ENCODE assay signal across 21 cellular contexts in genomic region chr20:62906647-62907375, GRCh38. TPM values are rescaled to one million over a fixed set of nuclear protein-coding genes. Genes with fewer than 3 reads are reported as not detected.
DNase-seq lines count a peak whose midpoint lies in the region; ATAC-seq, FAIRE-seq and TF ChIP-seq lines count a peak whose summit lies in the region.
"Had no signal": no experiment of that assay in that cellular context is flagged by ENCODE, and none has a peak within 500 bp of the region (broad histone marks: within the 10 kb centered on the region; RNA-seq: fewer than 3 reads in every experiment).

No MANE protein-coding gene starts in this region.

- H3K23ac ChIP-seq in neuronal stem cell (ENCODE audit: low read depth, low read length, poor library complexity): no peak overlapping the region

- peaks cover 14% of the 10 kb centered on the region; the same call in 1 of the 2 replicates for H4K20me1 ChIP-seq in K562 (replicated peaks; ENCODE audit: control insufficient read depth, insufficient read depth, low read length)

- H3K9ac ChIP-seq in K562 (ENCODE audit: insufficient read depth in 1 of 2, low read depth in 2 of 2, low read length in 2 of 2): no peak overlapping the region
- no peak overlapping the region for H3K9ac ChIP-seq in neuronal stem cell (ENCODE audit: low read depth, low read length, poor library complexity)

- no peaks in the 10 kb centered on the region for H3K9me3 Mint-ChIP-seq in activated naive CD4-positive, alpha-beta T cell treated with anti-CD3 and anti-CD28 coated beads, Interleukin-2, amount 50 U/mL, for 24 hours
- no peaks in the 10 kb centered on the region for H3K9me3 Mint-ChIP-seq in glutamatergic neuron (ENCODE audit: unreplicated experiment)

- intact Hi-C loops in K562 (cut with micrococcal nuclease): no loop called here

- peak overlapping the region; percentile 11 for H2BK5ac ChIP-seq in neuronal stem cell (ENCODE audit: low read length)

- H2BK120ac ChIP-seq in neuronal stem cell (ENCODE audit: low read depth, low read length): no peak overlapping the region

- no peak for FAIRE-seq in K562 (lab: Jason Lieb, UNC)
- FAIRE-seq: GM12892, GM18507 had no signal

- no TSS peak for BruUV-seq in K562 (replicated peaks; lab: Mats Ljungman, UMichigan)

- no peak overlapping the region for H4K8ac ChIP-seq in neuronal stem cell (ENCODE audit: low read depth, low read length)

- no peak overlapping the region for H3K18ac ChIP-seq in neuronal stem cell (ENCODE audit: low read length)

- H3K27me3 ChIP-seq in RWPE2 (ENCODE audit: insufficient read depth, poor library complexity, severe bottlenecking) (no peaks in the 10 kb centered on the region), K562 (ENCODE audit: control insufficient read depth in 2 of 2, insufficient read depth in 2 of 2, low read length in 2 of 2) (no peaks in the 10 kb centered on the region), neuronal stem cell (ENCODE audit: control insufficient read depth in 3 of 3, insufficient read depth in 3 of 3, low read depth in 1 of 3, low read length in 3 of 3) (no peaks in the 10 kb centered on the region)

- no peaks in the 10 kb centered on the region for H3K9me3 ChIP-seq in RWPE2 (ENCODE audit: severe bottlenecking)
- H3K9me3 ChIP-seq in K562 (replicated peaks; ENCODE audit: control insufficient read depth, insufficient read depth, low read depth, low read length): no peaks in the 10 kb centered on the region
- H3K9me3 ChIP-seq in neuronal stem cell (replicated peaks in 1 of 2; ENCODE audit: control insufficient read depth in 2 of 2, insufficient read depth in 1 of 2, low read depth in 1 of 2, low read length in 2 of 2): no peaks in the 10 kb centered on the region

- peaks cover 21% of the 10 kb centered on the region for H3K4me1 Mint-ChIP-seq in activated naive CD4-positive, alpha-beta T cell treated with anti-CD3 and anti-CD28 coated beads, Interleukin-2, amount 50 U/mL, for 24 hours
- H3K4me1 Mint-ChIP-seq in glutamatergic neuron (ENCODE audit: low read depth, unreplicated experiment): peaks cover 26% of the 10 kb centered on the region

- TF ChIP-seq POLR2A in K562 (conservative IDR thresholded peaks at IDR 0.05): no peak

- TF ChIP-seq RAD21 in K562 (CRISPR knock-in tag; conservative IDR thresholded peaks at IDR 0.05 in 1 of 2, IDR thresholded peaks at IDR 0.05 in 1 of 2): no peak

- H3K27ac ChIP-seq in RWPE2 (ENCODE audit: poor library complexity, severe bottlenecking): no peak overlapping the region
- H3K27ac ChIP-seq in K562 (ENCODE audit: extremely low read depth, low read depth, low read length): no peak overlapping the region
- no peak overlapping the region for H3K27ac ChIP-seq in neuronal stem cell (replicated peaks; ENCODE audit: low read length)
- H3K27ac ChIP-seq: C4-2B, PC-9, RWPE1 had no signal

- H2AFZ ChIP-seq in K562 (ENCODE audit: low read depth, low read length): no peak overlapping the region
- no peak overlapping the region for H2AFZ ChIP-seq in neuronal stem cell (ENCODE audit: low read length)
- H2AFZ ChIP-seq: PC-9 had no signal

- peaks cover 7% of the 10 kb centered on the region for H3K79me1 ChIP-seq in neuronal stem cell (ENCODE audit: low read depth, low read length)

- H3K27ac Mint-ChIP-seq in activated naive CD4-positive, alpha-beta T cell treated with anti-CD3 and anti-CD28 coated beads, Interleukin-2, amount 50 U/mL, for 24 hours: peak overlapping the region; percentile 17
- no peak overlapping the region for H3K27ac Mint-ChIP-seq in glutamatergic neuron (ENCODE audit: unreplicated experiment)

- H3K4me3 ChIP-seq in RWPE2 (ENCODE audit: severe bottlenecking): no peak overlapping the region
- no peak overlapping the region for H3K4me3 ChIP-seq in K562
- no peak overlapping the region for H3K4me3 ChIP-seq in neuronal stem cell (ENCODE audit: low read length in 2 of 2)
- H3K4me3 ChIP-seq: PC-9 had no signal

- WGBS in K562 (ENCODE audit: insufficient coverage, low coverage, missing lambda C conversion rate): 91% methylated on average over 30 of the region's 31 CpGs
- no CpG with 5 or more reads among the region's 31 CpGs for WGBS in neuronal stem cell (ENCODE audit: extremely low coverage in 2 of 2, insufficient read length in 2 of 2, insufficient replicate concordance in 1 of 2), 2 donors

- CTCF ChIA-PET in K562 (lab: Yijun Ruan, JAX; ENCODE audit: low intra/inter-chr PET ratio): no interaction called here

- peaks cover 26% of the 10 kb centered on the region for H3K36me3 Mint-ChIP-seq in activated naive CD4-positive, alpha-beta T cell treated with anti-CD3 and anti-CD28 coated beads, Interleukin-2, amount 50 U/mL, for 24 hours
- H3K36me3 Mint-ChIP-seq in glutamatergic neuron (ENCODE audit: unreplicated experiment): peaks cover 8% of the 10 kb centered on the region

- no peak for TF ChIP-seq EP300 in K562 (IDR thresholded peaks at IDR 0.05; ENCODE audit: low read length)

- peaks cover 34% of the 10 kb centered on the region for H3K79me2 ChIP-seq in K562 (ENCODE audit: control insufficient read depth, insufficient read depth, low read length)

- in situ Hi-C loops in K562 (cut with MboI): no loop called here

- H3K9me1 ChIP-seq in K562 (ENCODE audit: control insufficient read depth, insufficient read depth, low read length): peaks cover 5% of the 10 kb centered on the region

- TF ChIP-seq CTCF in RWPE2 (IDR thresholded peaks at IDR 0.05; ENCODE audit: poor library complexity, severe bottlenecking) (no peak), K562 (IDR thresholded peaks at IDR 0.05 in 2 of 3, conservative IDR thresholded peaks at IDR 0.05 in 1 of 3; ENCODE audit: insufficient read depth in 2 of 3, low read depth in 1 of 3, low read length in 3 of 3) (no peak), glutamatergic neuron (IDR thresholded peaks at IDR 0.05; ENCODE audit: partially characterized antibody, unreplicated experiment) (no peak)

- H2AK5ac ChIP-seq in neuronal stem cell (ENCODE audit: low read depth, low read length): no peak overlapping the region

- no peak overlapping the region for H3K4ac ChIP-seq in neuronal stem cell (ENCODE audit: low read length)

- H2BK15ac ChIP-seq in neuronal stem cell (ENCODE audit: low read length): no peak overlapping the region

- no peak overlapping the region for H2BK12ac ChIP-seq in neuronal stem cell (ENCODE audit: low read length)

- no peak for ATAC-seq in RWPE2 (ENCODE audit: low read depth)
- ATAC-seq in K562: no peak

- peaks cover 100% of the 10 kb centered on the region for H3K36me3 ChIP-seq in RWPE2 (ENCODE audit: low read depth)
- H3K36me3 ChIP-seq in K562 (ENCODE audit: control insufficient read depth, insufficient read depth, low read length): peaks cover 99% of the 10 kb centered on the region
- peaks cover 73 to 100% of the 10 kb centered on the region in 2 donors for H3K36me3 ChIP-seq in neuronal stem cell (replicated peaks in 1 of 2; ENCODE audit: control insufficient read depth in 2 of 2, insufficient read depth in 2 of 2, low read length in 2 of 2)

- no peak for DNase-seq in activated naive CD4-positive, alpha-beta T cell treated with Interleukin-2 at 50 U/mL for 16 hours
- peak; percentile 73 for DNase-seq in RWPE2 (ENCODE audit: low spot score)
- no peak for DNase-seq in K562 (ENCODE audit: extremely low read depth in 1 of 4, low spot score in 3 of 4)
- no peak for DNase-seq in neuronal stem cell (ENCODE audit: low spot score)
- no peak for DNase-seq in T-helper 9 cell
- DNase-seq in glutamatergic neuron: no peak
- DNase-seq in NCI-H69 (lab: John Stamatoyannopoulos, UW): no peak
- DNase-seq: AML-193, DMS79, NCI-H1417, NCI-H187 treated with DMSO at 0.1 percent for 48 hours, NCI-H226, NCI-H524 treated with DMSO at 0.1 percent for 48 hours, PC-9 had no signal

- no peak overlapping the region for H3K4me2 ChIP-seq in K562 (ENCODE audit: insufficient read depth, low read length)
- no peak overlapping the region for H3K4me2 ChIP-seq in neuronal stem cell (ENCODE audit: insufficient read depth, low read length, poor library complexity, severe bottlenecking)
- H3K4me2 ChIP-seq: PC-9 had no signal

- POLR2A ChIA-PET in K562 (lab: Yijun Ruan, JAX): interaction anchor here (0.6 to 1.7 kb wide), 2 partner anchors 12 to 31 kb away, joined by 3 to 6 read pairs; no protein-coding TSS in a partner anchor

- no peak overlapping the region for H3K4me3 Mint-ChIP-seq in activated naive CD4-positive, alpha-beta T cell treated with anti-CD3 and anti-CD28 coated beads, Interleukin-2, amount 50 U/mL, for 24 hours
- no peak overlapping the region for H3K4me3 Mint-ChIP-seq in glutamatergic neuron (ENCODE audit: unreplicated experiment)

- H3K4me1 ChIP-seq in RWPE2 (ENCODE audit: insufficient read depth, poor library complexity, severe bottlenecking): no peaks in the 10 kb centered on the region
- H3K4me1 ChIP-seq in K562 (replicated peaks in 1 of 2; ENCODE audit: control insufficient read depth in 2 of 2, insufficient read depth in 2 of 2, low read length in 2 of 2): peaks cover 0 to 3% of the 10 kb centered on the region in 2 experiments; a peak in 1 of 5 replicates
- no peaks in the 10 kb centered on the region for H3K4me1 ChIP-seq in neuronal stem cell (ENCODE audit: control insufficient read depth in 2 of 2, insufficient read depth in 1 of 2, low read depth in 1 of 2, low read length in 2 of 2)

- no peak overlapping the region for H3K14ac ChIP-seq in neuronal stem cell (ENCODE audit: low read length)

- H3K27me3 Mint-ChIP-seq in activated naive CD4-positive, alpha-beta T cell treated with anti-CD3 and anti-CD28 coated beads, Interleukin-2, amount 50 U/mL, for 24 hours: no peaks in the 10 kb centered on the region
- no peaks in the 10 kb centered on the region for H3K27me3 Mint-ChIP-seq in glutamatergic neuron (ENCODE audit: unreplicated experiment)

- no peak overlapping the region for H4K91ac ChIP-seq in neuronal stem cell (ENCODE audit: low read depth, low read length, poor library complexity)

RNA-seq across cellular contexts. Expression of gene DIDO1, which starts 19.5 kb away (rescaled TPM):
- total RNA-seq in K562 (2011; cell fraction: chromatin; rRNA removed; ENCODE audit: low replicate concordance): 117 and 149 TPM in 2 replicates
- total RNA-seq in K562 (2011; cell fraction: nucleolus; rRNA removed): 70.2 and 72.0 TPM in 2 replicates
- total RNA-seq in K562 (2011; cell fraction: nucleoplasm; rRNA removed): 82.5 and 92.1 TPM in 2 replicates
- total RNA-seq in K562 (2014; rRNA removed) (31.2 and 36.7 TPM in 2 replicates), K562 (2014; rRNA removed; fragmentation: Illumina TruSeq; extraction: Trizol) (22.2 and 23.4 TPM in 2 replicates), K562 (2015; rRNA removed; fragmentation: Illumina TruSeq; extraction: Trizol) (26.8 and 27.1 TPM in 2 replicates), K562 (2021) (38.2 and 43.6 TPM in 2 replicates), glutamatergic neuron (ENCODE audit: unreplicated experiment) (77.8 TPM)
- polyA plus RNA-seq in K562 (2011; rRNA removed) (40.5 and 50.2 TPM in 2 replicates), K562 (2014; fragmentation: Illumina TruSeq; extraction: Trizol) (37.4 and 37.9 TPM in 2 replicates), K562 (2014; fragmentation: Nextera tagmentation; extraction: Ambion mirVana) (1 to 10 TPM; 4.4 to 4.8 TPM), K562 (2014; rRNA removed) (44.3 and 46.8 TPM in 2 replicates)
- polyA plus RNA-seq in K562 (2011; cell fraction: cytosol; rRNA removed): 31.2 and 58.5 TPM in 2 replicates
- polyA plus RNA-seq in K562 (2011; cell fraction: nucleus; rRNA removed): 256 and 286 TPM in 2 replicates
- polyA plus RNA-seq in K562 (2012): 23.7 and 36.2 TPM in 2 replicates
- polyA minus RNA-seq in K562 (2011; rRNA and poly(A)+ RNA removed): 32.2 and 34.2 TPM in 2 replicates
- polyA minus RNA-seq in K562 (2011; cell fraction: cytosol; rRNA and poly(A)+ RNA removed): 13.9 and 15.7 TPM in 2 replicates
- 35.7 and 49.3 TPM in 2 replicates for polyA minus RNA-seq in K562 (2011; cell fraction: nucleus; rRNA and poly(A)+ RNA removed)
- polyA plus RNA-seq in neuronal stem cell (2013, experiment 1 of 2): 50.1 TPM
- polyA plus RNA-seq in neuronal stem cell (2013, experiment 2 of 2): 49.8 TPM

RNA-seq across cellular contexts. Expression of gene GID8, which starts 31.1 kb away (rescaled TPM):
- 26.6 and 28.0 TPM in 2 replicates for total RNA-seq in K562 (2011; cell fraction: chromatin; rRNA removed; ENCODE audit: low replicate concordance)
- total RNA-seq in K562 (2011; cell fraction: nucleolus; rRNA removed): 15.2 and 19.5 TPM in 2 replicates
- 23.8 and 32.1 TPM in 2 replicates for total RNA-seq in K562 (2011; cell fraction: nucleoplasm; rRNA removed)
- total RNA-seq in K562 (2014; rRNA removed) (22.2 and 26.0 TPM in 2 replicates), K562 (2014; rRNA removed; fragmentation: Illumina TruSeq; extraction: Trizol) (21.8 and 23.4 TPM in 2 replicates), K562 (2015; rRNA removed; fragmentation: Illumina TruSeq; extraction: Trizol) (22.4 and 23.0 TPM in 2 replicates), K562 (2021) (29.0 and 31.6 TPM in 2 replicates), glutamatergic neuron (ENCODE audit: unreplicated experiment) (57.8 TPM)
- polyA plus RNA-seq in K562 (2011; rRNA removed) (24.6 and 26.3 TPM in 2 replicates), K562 (2014; fragmentation: Illumina TruSeq; extraction: Trizol) (22.2 TPM in 2 replicates), K562 (2014; fragmentation: Nextera tagmentation; extraction: Ambion mirVana) (10 to 100 TPM in 1 of 2 experiments, 1 to 10 TPM in 1; 7.5 to 12.9 TPM), K562 (2014; rRNA removed) (24.9 and 25.7 TPM in 2 replicates)
- polyA plus RNA-seq in K562 (2011; cell fraction: cytosol; rRNA removed): 20.8 and 25.4 TPM in 2 replicates
- polyA plus RNA-seq in K562 (2011; cell fraction: nucleus; rRNA removed): 19.8 and 21.7 TPM in 2 replicates
- 21.3 and 23.2 TPM in 2 replicates for polyA plus RNA-seq in K562 (2012)
- 31.4 and 32.6 TPM in 2 replicates for polyA minus RNA-seq in K562 (2011; rRNA and poly(A)+ RNA removed)
- 15.6 and 17.0 TPM in 2 replicates for polyA minus RNA-seq in K562 (2011; cell fraction: cytosol; rRNA and poly(A)+ RNA removed)
- 6.1 and 10.0 TPM in 2 replicates for polyA minus RNA-seq in K562 (2011; cell fraction: nucleus; rRNA and poly(A)+ RNA removed)
- 34.3 TPM for polyA plus RNA-seq in neuronal stem cell (2013, experiment 1 of 2)
- 35.7 TPM for polyA plus RNA-seq in neuronal stem cell (2013, experiment 2 of 2)

RNA-seq across cellular contexts. Expression of gene TCFL5, which starts 45.2 kb away (rescaled TPM):
- 13.1 and 14.9 TPM in 2 replicates for total RNA-seq in K562 (2011; cell fraction: chromatin; rRNA removed; ENCODE audit: low replicate concordance)
- total RNA-seq in K562 (2011; cell fraction: nucleolus; rRNA removed): 7.5 and 9.5 TPM in 2 replicates
- 8.6 and 8.8 TPM in 2 replicates for total RNA-seq in K562 (2011; cell fraction: nucleoplasm; rRNA removed)
- total RNA-seq in K562 (2014; rRNA removed) (11.1 and 11.2 TPM in 2 replicates), K562 (2014; rRNA removed; fragmentation: Illumina TruSeq; extraction: Trizol) (7.4 and 7.9 TPM in 2 replicates), K562 (2015; rRNA removed; fragmentation: Illumina TruSeq; extraction: Trizol) (9.2 and 10.2 TPM in 2 replicates), K562 (2021) (11.1 and 12.6 TPM in 2 replicates), glutamatergic neuron (ENCODE audit: unreplicated experiment) (12.6 TPM)
- polyA plus RNA-seq in K562 (2011; rRNA removed) (8.5 and 12.2 TPM in 2 replicates), K562 (2014; fragmentation: Illumina TruSeq; extraction: Trizol) (5.9 and 7.9 TPM in 2 replicates), K562 (2014; fragmentation: Nextera tagmentation; extraction: Ambion mirVana) (1 to 10 TPM in 1 of 2 experiments, under 1 TPM in 1; 1.00 to 1.1 TPM), K562 (2014; rRNA removed) (9.1 and 10.5 TPM in 2 replicates)
- polyA plus RNA-seq in K562 (2011; cell fraction: cytosol; rRNA removed): 4.3 and 4.4 TPM in 2 replicates
- 8.0 and 8.3 TPM in 2 replicates for polyA plus RNA-seq in K562 (2011; cell fraction: nucleus; rRNA removed)
- polyA plus RNA-seq in K562 (2012): 6.7 and 8.1 TPM in 2 replicates
- 6.6 and 6.8 TPM in 2 replicates for polyA minus RNA-seq in K562 (2011; rRNA and poly(A)+ RNA removed)
- polyA minus RNA-seq in K562 (2011; cell fraction: cytosol; rRNA and poly(A)+ RNA removed): 3.8 and 6.5 TPM in 2 replicates
- 1.9 and 3.9 TPM in 2 replicates for polyA minus RNA-seq in K562 (2011; cell fraction: nucleus; rRNA and poly(A)+ RNA removed)
- polyA plus RNA-seq in neuronal stem cell (2013, experiment 1 of 2): 14.5 TPM
- 15.3 TPM for polyA plus RNA-seq in neuronal stem cell (2013, experiment 2 of 2)

RNA-seq across cellular contexts. Expression of gene SLC17A9, which starts 45.7 kb away (rescaled TPM):
- not detected in 2 replicates for total RNA-seq in K562 (2011; cell fraction: chromatin; rRNA removed; ENCODE audit: low replicate concordance)
- total RNA-seq in K562 (2011; cell fraction: nucleolus; rRNA removed): 0.13 TPM in 1 of 2 replicates, not detected in the other
- 0.15 TPM in 1 of 2 replicates, not detected in the other for total RNA-seq in K562 (2011; cell fraction: nucleoplasm; rRNA removed)
- total RNA-seq in K562 (2014; rRNA removed): not detected in 2 replicates
- not detected in 2 replicates for total RNA-seq in K562 (2014; rRNA removed; fragmentation: Illumina TruSeq; extraction: Trizol)
- total RNA-seq in K562 (2015; rRNA removed; fragmentation: Illumina TruSeq; extraction: Trizol): not detected in 2 replicates
- total RNA-seq in K562 (2021): 0.27 and 0.31 TPM in 2 replicates
- polyA plus RNA-seq in K562 (2011; rRNA removed): not detected in 2 replicates
- polyA plus RNA-seq in K562 (2011; cell fraction: cytosol; rRNA removed): 0.03 TPM in 1 of 2 replicates, not detected in the other
- polyA plus RNA-seq in K562 (2011; cell fraction: nucleus; rRNA removed): 0.06 and 0.10 TPM in 2 replicates
- polyA plus RNA-seq in K562 (2012): 0.03 TPM in 1 of 2 replicates, not detected in the other
- polyA plus RNA-seq in K562 (2014; fragmentation: Illumina TruSeq; extraction: Trizol): not detected in 2 replicates
- not detected for polyA plus RNA-seq in K562 (2014; fragmentation: Nextera tagmentation; extraction: Ambion mirVana)
- 0.04 and 0.05 TPM in 2 replicates for polyA plus RNA-seq in K562 (2014; rRNA removed)
- not detected in 2 replicates for polyA minus RNA-seq in K562 (2011; rRNA and poly(A)+ RNA removed)
- polyA minus RNA-seq in K562 (2011; cell fraction: cytosol; rRNA and poly(A)+ RNA removed): not detected in 2 replicates
- polyA minus RNA-seq in K562 (2011; cell fraction: nucleus; rRNA and poly(A)+ RNA removed): not detected in 2 replicates
- 1.6 TPM for polyA plus RNA-seq in neuronal stem cell (2013, experiment 1 of 2)
- polyA plus RNA-seq in neuronal stem cell (2013, experiment 2 of 2): 1.9 TPM
- total RNA-seq in glutamatergic neuron (ENCODE audit: unreplicated experiment): 1.8 TPM
- total RNA-seq: H4, M059J had no signal
